ENCODE assay signal across 20 cellular contexts in the genomic region with DNA sequence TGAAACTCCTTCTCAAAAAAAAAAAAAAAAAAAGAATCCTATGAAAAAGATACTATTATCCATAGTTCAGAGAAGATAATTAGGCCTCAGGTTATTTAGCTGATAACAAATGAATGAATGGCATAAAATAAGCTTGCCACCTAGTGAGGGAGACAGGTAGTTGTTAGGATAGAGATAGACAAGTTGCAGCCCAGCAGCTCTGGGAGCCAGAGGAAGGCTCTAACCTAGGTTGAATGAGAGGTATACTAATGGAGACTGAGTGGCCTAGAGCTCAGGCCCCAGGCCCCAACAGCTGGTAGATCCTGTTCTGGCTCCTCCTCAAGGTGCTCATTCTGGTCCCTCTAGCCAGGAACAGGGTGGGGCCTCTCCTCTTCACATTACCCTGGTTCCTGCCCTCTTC. TPM values are rescaled to one million over a fixed set of nuclear protein-coding genes. Genes with fewer than 3 reads are reported as not detected.
"Had no signal": no experiment of that assay in that cellular context is flagged by ENCODE, and none has a peak within 500 bp of the region (broad histone marks: within the 10 kb centered on the region; RNA-seq: fewer than 3 reads in every experiment).

No MANE protein-coding gene starts in this region.

- H3K4me3 ChIP-seq: esophagus squamous epithelium, heart left ventricle, psoas muscle, spleen, transverse colon had no signal

- H3K9me3 Mint-ChIP-seq: activated naive CD4-positive, alpha-beta T cell treated with anti-CD3 and anti-CD28 coated beads, Interleukin-2, amount 50 U/mL, for 72 hours; natural killer cell had no signal

- H3K36me3 Mint-ChIP-seq: activated naive CD4-positive, alpha-beta T cell treated with anti-CD3 and anti-CD28 coated beads, Interleukin-2, amount 50 U/mL, for 72 hours; natural killer cell had no signal

- H3K27ac Mint-ChIP-seq: activated naive CD4-positive, alpha-beta T cell treated with anti-CD3 and anti-CD28 coated beads, Interleukin-2, amount 50 U/mL, for 72 hours; natural killer cell; T-helper 17 cell had no signal

- ATAC-seq: activated CD4-positive, CD25-positive, alpha-beta regulatory T cell treated with anti-CD3 and anti-CD28 coated beads, Interleukin-2, amount 50 U/mL, for 24 hours; activated naive CD4-positive, alpha-beta T cell treated with anti-CD3 and anti-CD28 coated beads, Interleukin-2, amount 50 U/mL, for 72 hours; heart left ventricle; natural killer cell; psoas muscle; sciatic nerve; T-helper 17 cell had no signal

- H3K4me3 Mint-ChIP-seq: natural killer cell, T-helper 17 cell had no signal

- H3K4me1 ChIP-seq: esophagus squamous epithelium, heart left ventricle, psoas muscle, spleen, transverse colon had no signal

- H3K9me3 ChIP-seq: esophagus squamous epithelium, heart left ventricle, psoas muscle, spleen, transverse colon had no signal

- H3K36me3 ChIP-seq: brain microvascular endothelial cell, esophagus squamous epithelium, heart left ventricle, spleen, transverse colon had no signal

- H3K27ac ChIP-seq: brain microvascular endothelial cell, esophagus squamous epithelium, heart left ventricle, psoas muscle, spleen, transverse colon had no signal

- DNase-seq: activated CD4-positive, alpha-beta T cell treated with anti-CD3 and anti-CD28 coated beads, Interleukin-2, amount 50 U/mL, for 4 hours; activated T-cell treated with anti-CD3 and anti-CD28 coated beads, Interleukin-2, amount 50 U/mL, for 1 hour; amniotic stem cell; brain microvascular endothelial cell; esophagus squamous epithelium; foreskin fibroblast; heart left ventricle; natural killer cell; occipital lobe; stimulated activated CD4-positive, alpha-beta T cell treated with anti-CD3 and anti-CD28 coated beads, Interleukin-1b, Interleukin-23, amount 100 ng/mL, for 48 hours; stimulated activated naive CD4-positive, alpha-beta T cell; substantia nigra; T-helper 17 cell; transverse colon had no signal

- H3K4me1 Mint-ChIP-seq: natural killer cell had no signal

RNA-seq across cellular contexts. Expression of a gene that starts 20.6 kb away (rescaled TPM):
- total RNA-seq: activated naive CD4-positive, alpha-beta T cell treated with anti-CD3 and anti-CD28 coated beads, Interleukin-2, amount 50 U/mL, for 72 hours; dermis microvascular lymphatic vessel endothelial cell; natural killer cell; occipital lobe; psoas muscle; T-helper 17 cell had no signal
- polyA plus RNA-seq: heart left ventricle had no signal
